1 cellular context compared by ENCODE assay signal in the genomic region with DNA sequence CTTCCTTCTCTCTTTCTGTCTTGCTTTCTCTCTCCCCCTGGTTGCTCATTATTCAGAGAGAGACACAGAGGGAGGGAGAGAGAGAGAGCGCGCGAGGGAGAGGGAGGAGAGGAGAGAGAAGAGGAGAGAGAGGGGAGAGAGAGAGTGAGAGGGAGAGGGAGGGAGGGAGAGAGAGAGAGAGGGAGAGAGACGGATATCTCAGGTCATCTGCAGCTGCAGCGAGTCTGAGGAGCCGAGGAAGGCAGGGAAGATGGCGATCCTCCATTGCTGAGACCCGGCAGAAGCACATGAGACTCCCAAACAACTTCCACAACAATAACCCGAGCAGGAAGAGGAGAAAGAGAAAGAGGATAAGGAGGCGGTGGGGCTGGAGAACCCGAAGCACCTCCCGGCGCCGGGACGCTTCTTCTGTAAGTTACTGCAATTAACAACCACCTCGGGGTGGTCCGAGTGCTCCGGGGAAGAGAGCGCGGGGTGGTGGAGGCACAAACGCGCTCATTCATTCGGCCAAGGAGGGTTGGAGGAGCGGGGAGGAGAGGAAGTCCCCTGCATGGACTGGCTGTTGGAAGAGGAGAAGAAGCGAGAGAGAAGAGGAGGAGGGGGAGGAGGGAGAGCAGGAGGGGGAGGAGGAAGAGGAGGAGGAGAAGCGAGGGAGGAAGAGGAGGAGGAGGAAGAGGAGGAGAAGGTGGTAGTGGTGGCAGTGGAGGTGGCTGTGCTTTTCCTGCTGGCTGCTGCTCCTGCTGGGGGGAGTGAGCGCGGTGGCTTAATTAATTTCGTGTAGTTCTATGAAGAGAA.
TF ChIP-seq lines count a peak whose summit lies in the region.

A gene with protein sequence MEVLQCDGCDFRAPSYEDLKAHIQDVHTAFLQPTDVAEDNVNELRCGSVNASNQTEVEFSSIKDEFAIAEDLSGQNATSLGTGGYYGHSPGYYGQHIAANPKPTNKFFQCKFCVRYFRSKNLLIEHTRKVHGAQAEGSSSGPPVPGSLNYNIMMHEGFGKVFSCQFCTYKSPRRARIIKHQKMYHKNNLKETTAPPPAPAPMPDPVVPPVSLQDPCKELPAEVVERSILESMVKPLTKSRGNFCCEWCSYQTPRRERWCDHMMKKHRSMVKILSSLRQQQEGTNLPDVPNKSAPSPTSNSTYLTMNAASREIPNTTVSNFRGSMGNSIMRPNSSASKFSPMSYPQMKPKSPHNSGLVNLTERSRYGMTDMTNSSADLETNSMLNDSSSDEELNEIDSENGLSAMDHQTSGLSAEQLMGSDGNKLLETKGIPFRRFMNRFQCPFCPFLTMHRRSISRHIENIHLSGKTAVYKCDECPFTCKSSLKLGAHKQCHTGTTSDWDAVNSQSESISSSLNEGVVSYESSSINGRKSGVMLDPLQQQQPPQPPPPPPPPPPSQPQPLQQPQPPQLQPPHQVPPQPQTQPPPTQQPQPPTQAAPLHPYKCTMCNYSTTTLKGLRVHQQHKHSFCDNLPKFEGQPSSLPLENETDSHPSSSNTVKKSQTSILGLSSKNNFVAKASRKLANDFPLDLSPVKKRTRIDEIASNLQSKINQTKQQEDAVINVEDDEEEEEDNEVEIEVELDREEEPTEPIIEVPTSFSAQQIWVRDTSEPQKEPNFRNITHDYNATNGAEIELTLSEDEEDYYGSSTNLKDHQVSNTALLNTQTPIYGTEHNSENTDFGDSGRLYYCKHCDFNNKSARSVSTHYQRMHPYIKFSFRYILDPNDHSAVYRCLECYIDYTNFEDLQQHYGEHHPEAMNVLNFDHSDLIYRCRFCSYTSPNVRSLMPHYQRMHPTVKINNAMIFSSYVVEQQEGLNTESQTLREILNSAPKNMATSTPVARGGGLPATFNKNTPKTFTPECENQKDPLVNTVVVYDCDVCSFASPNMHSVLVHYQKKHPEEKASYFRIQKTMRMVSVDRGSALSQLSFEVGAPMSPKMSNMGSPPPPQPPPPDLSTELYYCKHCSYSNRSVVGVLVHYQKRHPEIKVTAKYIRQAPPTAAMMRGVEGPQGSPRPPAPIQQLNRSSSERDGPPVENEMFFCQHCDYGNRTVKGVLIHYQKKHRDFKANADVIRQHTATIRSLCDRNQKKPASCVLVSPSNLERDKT (N-terminal part only) (plus strand): TSS at position 221 of the 795 bp plus-strand sequence. CDS start 60,218 bp downstream, outside the sequence.

TF ChIP-seq in neural cell, 6 proteins besides CTCF, POLR2A, EP300 and RAD21 (continued from another document):
- TF ChIP-seq, protein P1, sequence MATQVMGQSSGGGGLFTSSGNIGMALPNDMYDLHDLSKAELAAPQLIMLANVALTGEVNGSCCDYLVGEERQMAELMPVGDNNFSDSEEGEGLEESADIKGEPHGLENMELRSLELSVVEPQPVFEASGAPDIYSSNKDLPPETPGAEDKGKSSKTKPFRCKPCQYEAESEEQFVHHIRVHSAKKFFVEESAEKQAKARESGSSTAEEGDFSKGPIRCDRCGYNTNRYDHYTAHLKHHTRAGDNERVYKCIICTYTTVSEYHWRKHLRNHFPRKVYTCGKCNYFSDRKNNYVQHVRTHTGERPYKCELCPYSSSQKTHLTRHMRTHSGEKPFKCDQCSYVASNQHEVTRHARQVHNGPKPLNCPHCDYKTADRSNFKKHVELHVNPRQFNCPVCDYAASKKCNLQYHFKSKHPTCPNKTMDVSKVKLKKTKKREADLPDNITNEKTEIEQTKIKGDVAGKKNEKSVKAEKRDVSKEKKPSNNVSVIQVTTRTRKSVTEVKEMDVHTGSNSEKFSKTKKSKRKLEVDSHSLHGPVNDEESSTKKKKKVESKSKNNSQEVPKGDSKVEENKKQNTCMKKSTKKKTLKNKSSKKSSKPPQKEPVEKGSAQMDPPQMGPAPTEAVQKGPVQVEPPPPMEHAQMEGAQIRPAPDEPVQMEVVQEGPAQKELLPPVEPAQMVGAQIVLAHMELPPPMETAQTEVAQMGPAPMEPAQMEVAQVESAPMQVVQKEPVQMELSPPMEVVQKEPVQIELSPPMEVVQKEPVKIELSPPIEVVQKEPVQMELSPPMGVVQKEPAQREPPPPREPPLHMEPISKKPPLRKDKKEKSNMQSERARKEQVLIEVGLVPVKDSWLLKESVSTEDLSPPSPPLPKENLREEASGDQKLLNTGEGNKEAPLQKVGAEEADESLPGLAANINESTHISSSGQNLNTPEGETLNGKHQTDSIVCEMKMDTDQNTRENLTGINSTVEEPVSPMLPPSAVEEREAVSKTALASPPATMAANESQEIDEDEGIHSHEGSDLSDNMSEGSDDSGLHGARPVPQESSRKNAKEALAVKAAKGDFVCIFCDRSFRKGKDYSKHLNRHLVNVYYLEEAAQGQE (IDR thresholded peaks at IDR 0.05; ENCODE audit: borderline replicate concordance): no peak
